9 cellular contexts compared by ENCODE assay signal in the genomic region with DNA sequence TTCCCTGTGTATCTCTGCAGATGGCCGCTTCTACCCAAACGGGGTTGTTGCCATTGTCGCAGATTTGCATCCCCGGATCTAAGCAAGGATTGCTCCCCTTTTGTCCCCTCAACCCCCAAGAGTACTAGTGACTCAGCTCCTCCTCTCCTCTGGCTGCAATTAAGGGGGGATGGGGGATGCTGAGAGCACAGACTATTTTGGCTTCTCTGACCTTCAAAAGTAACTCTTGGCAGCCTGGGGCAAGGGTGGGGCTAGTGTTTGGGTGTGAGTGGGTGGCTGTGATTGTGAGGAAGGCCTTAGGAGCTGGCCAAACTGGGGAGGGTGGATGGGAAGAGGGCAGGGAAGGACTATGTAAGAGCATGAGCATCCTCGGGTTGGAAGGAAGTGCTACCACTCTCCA. TPM values are rescaled to one million over a fixed set of nuclear protein-coding genes. Genes with fewer than 3 reads are reported as not detected.
DNase-seq lines count a peak whose midpoint lies in the region; ATAC-seq and TF ChIP-seq lines count a peak whose summit lies in the region.
"Had no signal": no experiment of that assay in that cellular context is flagged by ENCODE, and none has a peak within 500 bp of the region (broad histone marks: within the 10 kb centered on the region; RNA-seq: fewer than 3 reads in every experiment).

No MANE protein-coding gene starts in this region.

- H3K9me3 ChIP-seq in DND-41 (ENCODE audit: insufficient read depth, low read length, severe bottlenecking) (no peaks in the 10 kb centered on the region), SK-N-MC (ENCODE audit: low read depth, low read length) (no peaks in the 10 kb centered on the region), cardiac muscle cell (ENCODE audit: low read depth) (no peaks in the 10 kb centered on the region), sigmoid colon (no peaks in the 10 kb centered on the region)

- H3K27ac ChIP-seq in DND-41 (ENCODE audit: low read length) (peak overlapping the region; percentile 86), SK-N-MC (peak overlapping the region; percentile 62; the same call in 1 of the 2 replicates), cardiac muscle cell (peak overlapping the region; percentile 82), sigmoid colon (peak overlapping the region; percentile 87 to 93 (median 90))

- TF ChIP-seq CTCF in DND-41 (IDR thresholded peaks at IDR 0.05; ENCODE audit: borderline replicate concordance, extremely low read depth, low read length, poor library complexity, severe bottlenecking) (no peak), cardiac muscle cell (IDR thresholded peaks at IDR 0.05; ENCODE audit: low read depth, low read length) (no peak), sigmoid colon (IDR thresholded peaks at IDR 0.05) (no peak)

- H3K4me1 ChIP-seq in DND-41 (ENCODE audit: insufficient read depth, low read length) = peaks cover 82% of the 10 kb centered on the region
- peaks cover 22% of the 10 kb centered on the region for H3K4me1 ChIP-seq in cardiac muscle cell (ENCODE audit: low read depth)
- peaks cover 0 to 50% (median 37%) of the 10 kb centered on the region in 4 donors for H3K4me1 ChIP-seq in sigmoid colon

- ATAC-seq in DND-41 (ENCODE audit: insufficient read depth, low read depth) = no peak
- no peak for ATAC-seq in HG03045 (IDR thresholded peaks at IDR 0.05; ENCODE audit: unreplicated experiment)
- ATAC-seq in HG03095 (IDR thresholded peaks at IDR 0.05; ENCODE audit: unreplicated experiment) = no peak
- ATAC-seq in HG03565 (IDR thresholded peaks at IDR 0.05; ENCODE audit: unreplicated experiment) = no peak

- no peak overlapping the region for H3K4me3 ChIP-seq in DND-41 (ENCODE audit: low read depth in 1 of 2, low read length in 2 of 2)
- peak overlapping the region; percentile 94 for H3K4me3 ChIP-seq in SK-N-MC
- no peak overlapping the region for H3K4me3 ChIP-seq in cardiac muscle cell
- peak overlapping the region in 2 of 4 donors; percentile 61 to 68 for H3K4me3 ChIP-seq in sigmoid colon

- no peak overlapping the region for H2AFZ ChIP-seq in DND-41 (ENCODE audit: low read depth, low read length)

- H3K27me3 ChIP-seq in DND-41 (ENCODE audit: insufficient read depth, low read length, poor library complexity) (no peaks in the 10 kb centered on the region), cardiac muscle cell (no peaks in the 10 kb centered on the region), sigmoid colon (no peaks in the 10 kb centered on the region)

- peaks cover 13% of the 10 kb centered on the region for H3K36me3 ChIP-seq in DND-41 (ENCODE audit: insufficient read depth, low read length)
- peaks cover 12% of the 10 kb centered on the region; the same call in 1 of the 2 replicates for H3K36me3 ChIP-seq in SK-N-MC (ENCODE audit: insufficient read depth, low read length)
- H3K36me3 ChIP-seq in cardiac muscle cell = peaks cover 7% of the 10 kb centered on the region
- H3K36me3 ChIP-seq in sigmoid colon = peaks cover 2 to 9% (median 8%) of the 10 kb centered on the region in 4 donors

- H3K9ac ChIP-seq in DND-41 (ENCODE audit: low read depth, low read length) (no peak overlapping the region), SK-N-MC (ENCODE audit: insufficient read length) (no peak overlapping the region)

- TF ChIP-seq EP300 in sigmoid colon (IDR thresholded peaks at IDR 0.05) = no peak

- 52 to 57% methylated on average over 5 of the region's 5 CpGs for WGBS in sigmoid colon, 2 donors

- peaks cover 13% of the 10 kb centered on the region; the same call in 1 of the 2 replicates for H4K20me1 ChIP-seq in DND-41 (ENCODE audit: insufficient read depth, low read length)

- TF ChIP-seq POLR2A in sigmoid colon (IDR thresholded peaks at IDR 0.05) = no peak

- H3K4me2 ChIP-seq in DND-41 (ENCODE audit: insufficient read depth, low read length) = peak overlapping the region; percentile 18

- DNase-seq in DND-41 (no peak), SK-N-MC (ENCODE audit: low read depth, low spot score) (no peak), cardiac muscle cell (ENCODE audit: low read depth in 1 of 2, low spot score in 1 of 2) (peak in 1 of 2 donors; percentile 16), sigmoid colon (peak; percentile 79), putamen (ENCODE audit: low spot score) (no peak)
- DNase-seq: NCI-H1694 treated with DMSO at 0.1 percent for 48 hours had no signal

- H3K79me2 ChIP-seq in DND-41 (ENCODE audit: insufficient read depth, low read length) = peaks cover 41% of the 10 kb centered on the region

- intact Hi-C loops in sigmoid colon (cut with DNase I) = loop anchor here (2.0 kb wide), 1 partner anchor 75 kb away; no protein-coding TSS in a partner anchor

RNA-seq across cellular contexts. Expression of gene MAP1A, which starts 1.2 kb away (rescaled TPM):
- 30.6 TPM in 2 replicates for total RNA-seq in cardiac muscle cell
- polyA plus RNA-seq in cardiac muscle cell = 13.8 and 19.3 TPM in 2 replicates
- total RNA-seq in sigmoid colon = 10 to 100 TPM; 25.2 to 61.2 (median 32.3) TPM
- polyA plus RNA-seq in sigmoid colon = 1 to 10 TPM in 2 of 3 donors, under 1 TPM in 1; 0.23 to 4.8 (median 1.2) TPM

RNA-seq across cellular contexts. Expression of gene TP53BP1, which starts 23.2 kb away (rescaled TPM):
- 72.1 and 84.1 TPM in 2 replicates for total RNA-seq in cardiac muscle cell
- polyA plus RNA-seq in cardiac muscle cell = 41.0 and 41.1 TPM in 2 replicates
- 10 to 100 TPM; 38.3 to 63.4 (median 41.1) TPM for total RNA-seq in sigmoid colon
- polyA plus RNA-seq in sigmoid colon = 10 to 100 TPM in 1 of 3 donors, 1 to 10 TPM in 2; 1.8 to 13.5 (median 6.6) TPM
